ENCODE assay signal across 2 cellular contexts in genomic region chr4:1722551-1723071, GRCh38.
TF ChIP-seq lines count a peak whose summit lies in the region.

No MANE protein-coding gene starts in this region.

TF ChIP-seq in A549, 52 proteins besides CTCF, POLR2A, EP300 and RAD21:
- TF ChIP-seq PBX3 (IDR thresholded peaks at IDR 0.05) (no peak), HEYL (CRISPR knock-in tag; IDR thresholded peaks at IDR 0.05) (no peak), CBX2 (IDR thresholded peaks at IDR 0.05; ENCODE audit: borderline replicate concordance, low read depth) (no peak), ESRRA (IDR thresholded peaks at IDR 0.05; ENCODE audit: borderline replicate concordance, low read length) (no peak), MAX (IDR thresholded peaks at IDR 0.05) (no peak)

TF ChIP-seq in HepG2, 621 proteins besides CTCF, POLR2A, EP300 and RAD21 (continues in another document):
- TF ChIP-seq ZNF350 (CRISPR knock-in tag; IDR thresholded peaks at IDR 0.05; ENCODE audit: borderline replicate concordance, low read depth) (no peak), CC2D1A (CRISPR knock-in tag; IDR thresholded peaks at IDR 0.05) (no peak), MTF1 (CRISPR knock-in tag; IDR thresholded peaks at IDR 0.05) (no peak), ZNF337 (CRISPR knock-in tag; IDR thresholded peaks at IDR 0.05; ENCODE audit: borderline replicate concordance, low read depth) (no peak), PHF21A (CRISPR knock-in tag; IDR thresholded peaks at IDR 0.05) (peak; percentile 50; the same call in 1 of the 2 replicates), TOPORS (CRISPR knock-in tag; IDR thresholded peaks at IDR 0.05) (no peak), MBD4 (IDR thresholded peaks at IDR 0.05; ENCODE audit: borderline replicate concordance, low read length) (no peak), NFE2 (CRISPR knock-in tag; IDR thresholded peaks at IDR 0.05) (no peak), IKZF4 (CRISPR knock-in tag; IDR thresholded peaks at IDR 0.05; ENCODE audit: borderline replicate concordance, low read depth, not compliant biosample characterization) (no peak), SMARCC2 (IDR thresholded peaks at IDR 0.05) (no peak), ZNF253 (CRISPR knock-in tag; IDR thresholded peaks at IDR 0.05; ENCODE audit: borderline replicate concordance) (no peak), ZNF773 (CRISPR knock-in tag; IDR thresholded peaks at IDR 0.05; ENCODE audit: borderline replicate concordance) (no peak), SAP130 (CRISPR knock-in tag; IDR thresholded peaks at IDR 0.05; ENCODE audit: low read depth) (peak; percentile 58), ZBTB20 (CRISPR knock-in tag; IDR thresholded peaks at IDR 0.05; ENCODE audit: borderline replicate concordance, low read depth) (no peak), ATF6 (CRISPR knock-in tag; conservative IDR thresholded peaks at IDR 0.05) (no peak), RARG (CRISPR knock-in tag; IDR thresholded peaks at IDR 0.05; ENCODE audit: low read depth) (no peak), NFKB2 (CRISPR knock-in tag; IDR thresholded peaks at IDR 0.05; ENCODE audit: borderline replicate concordance) (no peak), RFXAP (CRISPR knock-in tag; IDR thresholded peaks at IDR 0.05; ENCODE audit: borderline replicate concordance) (no peak), HDAC6 (IDR thresholded peaks at IDR 0.05; ENCODE audit: low read depth, low read length) (no peak), ZFX (CRISPR knock-in tag; IDR thresholded peaks at IDR 0.05; ENCODE audit: low read depth) (peak; percentile 50), HIVEP1 (CRISPR knock-in tag; IDR thresholded peaks at IDR 0.05) (0 out of 2 replicates have a peak, but pooled peaks have one; percentile 4), ZNF251 (CRISPR knock-in tag; IDR thresholded peaks at IDR 0.05) (no peak), ZFP91 (CRISPR knock-in tag; IDR thresholded peaks at IDR 0.05; ENCODE audit: borderline replicate concordance) (peak; percentile 22; the same call in 1 of the 2 replicates), IKZF5 (CRISPR knock-in tag; IDR thresholded peaks at IDR 0.05) (no peak), RFX1 (IDR thresholded peaks at IDR 0.05) (no peak), ZNF235 (CRISPR knock-in tag; IDR thresholded peaks at IDR 0.05; ENCODE audit: borderline replicate concordance) (no peak), ZNF883 (CRISPR knock-in tag; IDR thresholded peaks at IDR 0.05; ENCODE audit: not compliant biosample characterization) (peak; percentile 2), ZNF44 (CRISPR knock-in tag; IDR thresholded peaks at IDR 0.05) (no peak), ZNF558 (CRISPR knock-in tag; IDR thresholded peaks at IDR 0.05; ENCODE audit: borderline replicate concordance) (no peak), MYNN (CRISPR knock-in tag; IDR thresholded peaks at IDR 0.05; ENCODE audit: low read depth) (no peak), ZIK1 (CRISPR knock-in tag; IDR thresholded peaks at IDR 0.05; ENCODE audit: borderline replicate concordance, low read depth) (no peak), ZBTB7A (CRISPR knock-in tag; IDR thresholded peaks at IDR 0.05) (no peak), ZBTB7B (CRISPR knock-in tag; IDR thresholded peaks at IDR 0.05) (no peak), KAT8 (CRISPR knock-in tag; IDR thresholded peaks at IDR 0.05) (no peak), ZNF670 (CRISPR knock-in tag; IDR thresholded peaks at IDR 0.05; ENCODE audit: borderline replicate concordance) (no peak), SALL1 (CRISPR knock-in tag; IDR thresholded peaks at IDR 0.05) (peak; percentile 13; the same call in 1 of the 2 replicates), ZNF34 (CRISPR knock-in tag; IDR thresholded peaks at IDR 0.05; ENCODE audit: borderline replicate concordance) (no peak), ZFY (CRISPR knock-in tag; IDR thresholded peaks at IDR 0.05) (peak; percentile 10; the same call in 1 of the 2 replicates), SIN3A (IDR thresholded peaks at IDR 0.05; ENCODE audit: borderline replicate concordance, low read depth, low read length) (0 out of 2 replicates have a peak, but pooled peaks have one; percentile 32), ZNF687 (CRISPR knock-in tag; IDR thresholded peaks at IDR 0.05) (peak; percentile 66), ZFP37 (CRISPR knock-in tag; IDR thresholded peaks at IDR 0.05; ENCODE audit: borderline replicate concordance) (no peak), ZNF296 (CRISPR knock-in tag; conservative IDR thresholded peaks at IDR 0.05) (0 out of 2 replicates have a peak, but pooled peaks have one; percentile 26), ZNF329 (CRISPR knock-in tag; IDR thresholded peaks at IDR 0.05; ENCODE audit: low read depth) (no peak), THRA (CRISPR knock-in tag; IDR thresholded peaks at IDR 0.05; ENCODE audit: borderline replicate concordance) (no peak)
- TF ChIP-seq, protein P1, sequence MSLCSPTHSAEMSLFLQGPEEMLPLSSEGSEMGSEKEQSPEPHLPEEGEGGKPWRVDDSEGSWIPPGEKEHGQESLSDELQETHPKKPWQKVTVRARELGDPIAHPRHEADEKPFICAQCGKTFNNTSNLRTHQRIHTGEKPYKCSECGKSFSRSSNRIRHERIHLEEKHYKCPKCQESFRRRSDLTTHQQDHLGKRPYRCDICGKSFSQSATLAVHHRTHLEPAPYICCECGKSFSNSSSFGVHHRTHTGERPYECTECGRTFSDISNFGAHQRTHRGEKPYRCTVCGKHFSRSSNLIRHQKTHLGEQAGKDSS (CRISPR knock-in tag; IDR thresholded peaks at IDR 0.05; ENCODE audit: borderline replicate concordance, low read depth): no peak
- TF ChIP-seq, protein P2, sequence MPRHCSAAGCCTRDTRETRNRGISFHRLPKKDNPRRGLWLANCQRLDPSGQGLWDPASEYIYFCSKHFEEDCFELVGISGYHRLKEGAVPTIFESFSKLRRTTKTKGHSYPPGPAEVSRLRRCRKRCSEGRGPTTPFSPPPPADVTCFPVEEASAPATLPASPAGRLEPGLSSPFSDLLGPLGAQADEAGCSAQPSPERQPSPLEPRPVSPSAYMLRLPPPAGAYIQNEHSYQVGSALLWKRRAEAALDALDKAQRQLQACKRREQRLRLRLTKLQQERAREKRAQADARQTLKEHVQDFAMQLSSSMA (CRISPR knock-in tag; IDR thresholded peaks at IDR 0.05): no peak
- TF ChIP-seq, protein P3, sequence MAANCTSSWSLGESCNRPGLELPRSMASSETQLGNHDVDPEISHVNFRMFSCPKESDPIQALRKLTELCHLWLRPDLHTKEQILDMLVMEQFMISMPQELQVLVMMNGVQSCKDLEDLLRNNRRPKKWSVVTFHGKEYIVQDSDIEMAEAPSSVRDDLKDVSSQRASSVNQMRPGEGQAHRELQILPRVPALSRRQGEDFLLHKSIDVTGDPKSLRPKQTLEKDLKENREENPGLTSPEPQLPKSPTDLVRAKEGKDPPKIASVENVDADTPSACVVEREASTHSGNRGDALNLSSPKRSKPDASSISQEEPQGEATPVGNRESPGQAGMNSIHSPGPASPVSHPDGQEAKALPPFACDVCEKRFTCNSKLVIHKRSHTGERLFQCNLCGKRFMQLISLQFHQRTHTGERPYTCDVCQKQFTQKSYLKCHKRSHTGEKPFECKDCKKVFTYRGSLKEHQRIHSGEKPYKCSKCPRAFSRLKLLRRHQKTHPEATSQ (CRISPR knock-in tag; IDR thresholded peaks at IDR 0.05; ENCODE audit: borderline replicate concordance): no peak
- TF ChIP-seq, protein P4, sequence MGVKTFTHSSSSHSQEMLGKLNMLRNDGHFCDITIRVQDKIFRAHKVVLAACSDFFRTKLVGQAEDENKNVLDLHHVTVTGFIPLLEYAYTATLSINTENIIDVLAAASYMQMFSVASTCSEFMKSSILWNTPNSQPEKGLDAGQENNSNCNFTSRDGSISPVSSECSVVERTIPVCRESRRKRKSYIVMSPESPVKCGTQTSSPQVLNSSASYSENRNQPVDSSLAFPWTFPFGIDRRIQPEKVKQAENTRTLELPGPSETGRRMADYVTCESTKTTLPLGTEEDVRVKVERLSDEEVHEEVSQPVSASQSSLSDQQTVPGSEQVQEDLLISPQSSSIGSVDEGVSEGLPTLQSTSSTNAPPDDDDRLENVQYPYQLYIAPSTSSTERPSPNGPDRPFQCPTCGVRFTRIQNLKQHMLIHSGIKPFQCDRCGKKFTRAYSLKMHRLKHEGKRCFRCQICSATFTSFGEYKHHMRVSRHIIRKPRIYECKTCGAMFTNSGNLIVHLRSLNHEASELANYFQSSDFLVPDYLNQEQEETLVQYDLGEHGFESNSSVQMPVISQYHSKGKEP (CRISPR knock-in tag; IDR thresholded peaks at IDR 0.05): no peak
- TF ChIP-seq, protein P5, sequence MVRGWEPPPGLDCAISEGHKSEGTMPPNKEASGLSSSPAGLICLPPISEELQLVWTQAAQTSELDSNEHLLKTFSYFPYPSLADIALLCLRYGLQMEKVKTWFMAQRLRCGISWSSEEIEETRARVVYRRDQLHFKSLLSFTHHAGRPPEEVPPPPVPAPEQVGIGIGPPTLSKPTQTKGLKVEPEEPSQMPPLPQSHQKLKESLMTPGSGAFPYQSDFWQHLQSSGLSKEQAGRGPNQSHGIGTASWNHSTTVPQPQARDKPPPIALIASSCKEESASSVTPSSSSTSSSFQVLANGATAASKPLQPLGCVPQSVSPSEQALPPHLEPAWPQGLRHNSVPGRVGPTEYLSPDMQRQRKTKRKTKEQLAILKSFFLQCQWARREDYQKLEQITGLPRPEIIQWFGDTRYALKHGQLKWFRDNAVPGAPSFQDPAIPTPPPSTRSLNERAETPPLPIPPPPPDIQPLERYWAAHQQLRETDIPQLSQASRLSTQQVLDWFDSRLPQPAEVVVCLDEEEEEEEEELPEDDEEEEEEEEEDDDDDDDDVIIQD (CRISPR knock-in tag; IDR thresholded peaks at IDR 0.05; ENCODE audit: low read depth): no peak
